In the genomic region with DNA sequence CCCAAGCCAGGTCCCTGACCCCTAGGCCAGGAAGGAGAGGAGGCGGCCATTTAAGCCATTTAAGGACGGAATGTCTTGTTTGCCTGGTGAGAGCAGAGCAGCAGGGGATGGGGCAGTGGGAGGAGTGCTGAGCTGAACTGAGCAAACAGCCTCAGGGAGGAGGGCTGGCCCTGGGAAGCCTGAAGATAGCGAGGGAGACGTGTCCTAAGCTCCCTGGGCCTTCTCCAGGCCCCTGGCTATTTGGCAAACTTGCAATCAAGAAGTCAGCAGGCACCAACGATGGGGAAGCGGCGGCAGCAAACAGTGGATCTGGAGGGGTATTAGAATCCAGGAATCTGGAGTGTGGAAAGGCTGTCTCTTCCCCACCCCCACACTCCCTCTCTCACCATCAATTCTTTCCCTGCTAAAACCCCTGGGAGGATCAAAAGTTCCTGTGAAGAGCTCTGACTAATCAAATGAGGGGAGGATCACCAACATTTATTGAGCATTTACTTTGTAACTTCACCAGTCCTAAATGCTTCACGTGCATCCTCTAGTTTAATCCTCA, we compare ENCODE assay signal across 8 cellular contexts. TPM values are rescaled to one million over a fixed set of nuclear protein-coding genes. Genes with fewer than 3 reads are reported as not detected.
A peak's percentile ranks its signal among the peaks of the same experiment; 100 is the strongest.
DNase-seq lines count a peak whose midpoint lies in the region; ATAC-seq and TF ChIP-seq lines count a peak whose summit lies in the region.

No MANE protein-coding gene starts in this region.

- H3K36me3 ChIP-seq in sigmoid colon: no peaks in the 10 kb centered on the region

- no peak for TF ChIP-seq EP300 in sigmoid colon (IDR thresholded peaks at IDR 0.05)

- H3K4me3 ChIP-seq in WI38 (ENCODE audit: low read depth, low read length) (0 out of 2 replicates have a peak overlapping the region, but pooled peaks have one; percentile 6), sigmoid colon (peak overlapping the region in 3 of 4 donors; percentile 16 to 92 (median 38))

- H3K27ac ChIP-seq in foreskin keratinocyte: peak overlapping the region; percentile 94
- peak overlapping the region; percentile 95 to 100 (median 100) for H3K27ac ChIP-seq in sigmoid colon

- no peak for TF ChIP-seq CTCF in WI38 (IDR thresholded peaks at IDR 0.05; ENCODE audit: low read depth, low read length)
- no peak for TF ChIP-seq CTCF in foreskin keratinocyte (conservative IDR thresholded peaks at IDR 0.05)
- TF ChIP-seq CTCF in sigmoid colon (IDR thresholded peaks at IDR 0.05): no peak

- DNase-seq in EL (peak; percentile 90), foreskin keratinocyte (no peak), sigmoid colon (peak; percentile 90), DMS53 (lab: John Stamatoyannopoulos, UW) (no peak), NK-92 (lab: John Stamatoyannopoulos, UW; ENCODE audit: unreplicated experiment) (no peak), NCI-H1694 treated with DMSO at 0.1 percent for 48 hours (lab: John Stamatoyannopoulos, UW) (no peak), UCSD-AML1 (lab: John Stamatoyannopoulos, UW; ENCODE audit: unreplicated experiment) (no peak)

- H3K4me1 ChIP-seq in foreskin keratinocyte (peaks cover 63% of the 10 kb centered on the region), sigmoid colon (peaks cover 0 to 100% (median 100%) of the 10 kb centered on the region in 4 donors)

- intact Hi-C loops in sigmoid colon (cut with DNase I): no loop called here

- H3K9me3 ChIP-seq in sigmoid colon: no peaks in the 10 kb centered on the region

- no peak for ATAC-seq in foreskin keratinocyte

- 21 to 49% methylated on average over 8 of the region's 8 CpGs for WGBS in sigmoid colon, 2 donors

- no peak for TF ChIP-seq POLR2A in sigmoid colon (IDR thresholded peaks at IDR 0.05)

- no peaks in the 10 kb centered on the region for H3K27me3 ChIP-seq in foreskin keratinocyte
- H3K27me3 ChIP-seq in sigmoid colon: no peaks in the 10 kb centered on the region

RNA-seq across cellular contexts. Expression of a gene that starts 8.8 kb away (rescaled TPM):
- total RNA-seq in foreskin keratinocyte (54.6 and 61.4 TPM in 2 replicates), sigmoid colon (10 to 100 TPM in 3 of 4 donors, 1 to 10 TPM in 1; 7.9 to 46.5 (median 10.8) TPM)
- polyA plus RNA-seq in foreskin keratinocyte (22.1 and 22.9 TPM in 2 replicates), sigmoid colon (10 to 100 TPM in 1 of 3 donors, 1 to 10 TPM in 2; 4.8 to 33.2 (median 7.4) TPM)

RNA-seq across cellular contexts. Expression of a gene that starts 33.2 kb away (rescaled TPM):
- total RNA-seq in foreskin keratinocyte: not detected in 2 replicates
- 0.01 TPM in 1 of 2 replicates, not detected in the other for polyA plus RNA-seq in foreskin keratinocyte
- not detected for total RNA-seq in sigmoid colon
- 10 to 100 TPM in 1 of 3 donors, under 1 TPM in 2; under 0.01 to 11.5 (median 0.23) TPM for polyA plus RNA-seq in sigmoid colon

RNA-seq across cellular contexts. Expression of a gene that starts 39.2 kb away (rescaled TPM):
- total RNA-seq in foreskin keratinocyte: 0.11 and 0.20 TPM in 2 replicates
- 0.25 and 0.32 TPM in 2 replicates for polyA plus RNA-seq in foreskin keratinocyte
- total RNA-seq in sigmoid colon: not detected
- not detected for polyA plus RNA-seq in sigmoid colon

RNA-seq across cellular contexts. Expression of a gene that starts 54.6 kb away (rescaled TPM):
- not detected in 2 replicates for total RNA-seq in foreskin keratinocyte
- polyA plus RNA-seq in foreskin keratinocyte: not detected in 2 replicates
- total RNA-seq in sigmoid colon: not detected
- polyA plus RNA-seq in sigmoid colon: not detected

Comparison
In these comparisons a context has a peak if more than half of its experiments do, and no peak if none do; other contexts are left out.
1. DNase-seq: peak in EL (single experiment) and sigmoid colon (single experiment); none in foreskin keratinocyte (0 of 2), DMS53 (single experiment), NK-92 (single experiment), NCI-H1694 treated with DMSO at 0.1 percent for 48 hours (single experiment) and UCSD-AML1 (single experiment).